In genomic region chr17:45440161-45440859, GRCh38 we compare ENCODE assay signal across 1 cellular context.
TF ChIP-seq lines count a peak whose summit lies in the region.

No MANE protein-coding gene starts in this region.

TF ChIP-seq in HEK293, 187 proteins besides CTCF, POLR2A, EP300 and RAD21 (continued from another document):
- TF ChIP-seq ZBTB1 (tag by site-specific recombination; IDR thresholded peaks at IDR 0.05) (no peak), KLF9 (tag by site-specific recombination; IDR thresholded peaks at IDR 0.05; ENCODE audit: low read depth) (no peak), PRDM10 (tag by site-specific recombination; IDR thresholded peaks at IDR 0.05) (peak; percentile 68), OVOL3 (tag by site-specific recombination; IDR thresholded peaks at IDR 0.05) (no peak), ZNF677 (tag by site-specific recombination; IDR thresholded peaks at IDR 0.05) (no peak), ZNF184 (tag by site-specific recombination; IDR thresholded peaks at IDR 0.05) (no peak), ZNF664 (tag by site-specific recombination; IDR thresholded peaks at IDR 0.05) (peak; percentile 88), ZNF274 (IDR thresholded peaks at IDR 0.05; ENCODE audit: low read length) (no peak), ZNF274 (tag by site-specific recombination; IDR thresholded peaks at IDR 0.05; ENCODE audit: borderline replicate concordance) (no peak), ZIC2 (tag by site-specific recombination; IDR thresholded peaks at IDR 0.05) (peak; percentile 80), ZEB2 (tag by site-specific recombination; IDR thresholded peaks at IDR 0.05) (no peak), ZBTB21 (tag by site-specific recombination; IDR thresholded peaks at IDR 0.05) (no peak), ZBTB7A (tag by site-specific recombination; IDR thresholded peaks at IDR 0.05; ENCODE audit: low read depth) (no peak), ZNF571 (tag by site-specific recombination; IDR thresholded peaks at IDR 0.05) (no peak), ZNF596 (tag by site-specific recombination; IDR thresholded peaks at IDR 0.05) (no peak), ZNF174 (tag by site-specific recombination; IDR thresholded peaks at IDR 0.05) (no peak), ZNF560 (tag by site-specific recombination; IDR thresholded peaks at IDR 0.05; ENCODE audit: borderline replicate concordance) (no peak), ZNF423 (tag by site-specific recombination; IDR thresholded peaks at IDR 0.05) (no peak), ZFHX2 (tag by site-specific recombination; conservative IDR thresholded peaks at IDR 0.05) (no peak), ZNF670 (tag by site-specific recombination; IDR thresholded peaks at IDR 0.05; ENCODE audit: low read depth) (no peak), ZFP69B (tag by site-specific recombination; IDR thresholded peaks at IDR 0.05) (no peak), TSHZ1 (tag by site-specific recombination; IDR thresholded peaks at IDR 0.05; ENCODE audit: borderline replicate concordance) (no peak), ZNF768 (tag by site-specific recombination; IDR thresholded peaks at IDR 0.05) (peak; percentile 66; the same call in 1 of the 2 replicates), EGR2 (tag by site-specific recombination; IDR thresholded peaks at IDR 0.05; ENCODE audit: low read depth) (no peak), ZNF202 (tag by site-specific recombination; IDR thresholded peaks at IDR 0.05; ENCODE audit: borderline replicate concordance) (no peak), ZNF121 (tag by site-specific recombination; IDR thresholded peaks at IDR 0.05) (no peak), ZNF292 (tag by site-specific recombination; IDR thresholded peaks at IDR 0.05; ENCODE audit: borderline replicate concordance, low read depth) (no peak), ZNF24 (tag by site-specific recombination; IDR thresholded peaks at IDR 0.05) (no peak), ZNF623 (tag by site-specific recombination; IDR thresholded peaks at IDR 0.05) (no peak), FEZF1 (tag by site-specific recombination; IDR thresholded peaks at IDR 0.05) (no peak), ZNF391 (tag by site-specific recombination; IDR thresholded peaks at IDR 0.05; ENCODE audit: borderline replicate concordance, low read depth) (no peak), KLF17 (tag by site-specific recombination; IDR thresholded peaks at IDR 0.05) (no peak), ZNF302 (tag by site-specific recombination; IDR thresholded peaks at IDR 0.05; ENCODE audit: low read depth) (no peak), ZNF544 (tag by site-specific recombination; IDR thresholded peaks at IDR 0.05) (peak; percentile 56; the same call in 1 of the 2 replicates)
- TF ChIP-seq, protein P1, sequence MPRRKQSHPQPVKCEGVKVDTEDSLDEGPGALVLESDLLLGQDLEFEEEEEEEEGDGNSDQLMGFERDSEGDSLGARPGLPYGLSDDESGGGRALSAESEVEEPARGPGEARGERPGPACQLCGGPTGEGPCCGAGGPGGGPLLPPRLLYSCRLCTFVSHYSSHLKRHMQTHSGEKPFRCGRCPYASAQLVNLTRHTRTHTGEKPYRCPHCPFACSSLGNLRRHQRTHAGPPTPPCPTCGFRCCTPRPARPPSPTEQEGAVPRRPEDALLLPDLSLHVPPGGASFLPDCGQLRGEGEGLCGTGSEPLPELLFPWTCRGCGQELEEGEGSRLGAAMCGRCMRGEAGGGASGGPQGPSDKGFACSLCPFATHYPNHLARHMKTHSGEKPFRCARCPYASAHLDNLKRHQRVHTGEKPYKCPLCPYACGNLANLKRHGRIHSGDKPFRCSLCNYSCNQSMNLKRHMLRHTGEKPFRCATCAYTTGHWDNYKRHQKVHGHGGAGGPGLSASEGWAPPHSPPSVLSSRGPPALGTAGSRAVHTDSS (tag by site-specific recombination; IDR thresholded peaks at IDR 0.05), result no peak
- TF ChIP-seq, protein P2, sequence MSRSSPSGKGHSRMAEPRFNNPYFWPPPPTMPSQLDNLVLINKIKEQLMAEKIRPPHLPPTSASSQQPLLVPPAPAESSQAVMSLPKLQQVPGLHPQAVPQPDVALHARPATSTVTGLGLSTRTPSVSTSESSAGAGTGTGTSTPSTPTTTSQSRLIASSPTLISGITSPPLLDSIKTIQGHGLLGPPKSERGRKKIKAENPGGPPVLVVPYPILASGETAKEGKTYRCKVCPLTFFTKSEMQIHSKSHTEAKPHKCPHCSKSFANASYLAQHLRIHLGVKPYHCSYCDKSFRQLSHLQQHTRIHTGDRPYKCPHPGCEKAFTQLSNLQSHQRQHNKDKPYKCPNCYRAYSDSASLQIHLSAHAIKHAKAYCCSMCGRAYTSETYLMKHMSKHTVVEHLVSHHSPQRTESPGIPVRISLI (tag by site-specific recombination; IDR thresholded peaks at IDR 0.05), result no peak
- TF ChIP-seq, protein P3, sequence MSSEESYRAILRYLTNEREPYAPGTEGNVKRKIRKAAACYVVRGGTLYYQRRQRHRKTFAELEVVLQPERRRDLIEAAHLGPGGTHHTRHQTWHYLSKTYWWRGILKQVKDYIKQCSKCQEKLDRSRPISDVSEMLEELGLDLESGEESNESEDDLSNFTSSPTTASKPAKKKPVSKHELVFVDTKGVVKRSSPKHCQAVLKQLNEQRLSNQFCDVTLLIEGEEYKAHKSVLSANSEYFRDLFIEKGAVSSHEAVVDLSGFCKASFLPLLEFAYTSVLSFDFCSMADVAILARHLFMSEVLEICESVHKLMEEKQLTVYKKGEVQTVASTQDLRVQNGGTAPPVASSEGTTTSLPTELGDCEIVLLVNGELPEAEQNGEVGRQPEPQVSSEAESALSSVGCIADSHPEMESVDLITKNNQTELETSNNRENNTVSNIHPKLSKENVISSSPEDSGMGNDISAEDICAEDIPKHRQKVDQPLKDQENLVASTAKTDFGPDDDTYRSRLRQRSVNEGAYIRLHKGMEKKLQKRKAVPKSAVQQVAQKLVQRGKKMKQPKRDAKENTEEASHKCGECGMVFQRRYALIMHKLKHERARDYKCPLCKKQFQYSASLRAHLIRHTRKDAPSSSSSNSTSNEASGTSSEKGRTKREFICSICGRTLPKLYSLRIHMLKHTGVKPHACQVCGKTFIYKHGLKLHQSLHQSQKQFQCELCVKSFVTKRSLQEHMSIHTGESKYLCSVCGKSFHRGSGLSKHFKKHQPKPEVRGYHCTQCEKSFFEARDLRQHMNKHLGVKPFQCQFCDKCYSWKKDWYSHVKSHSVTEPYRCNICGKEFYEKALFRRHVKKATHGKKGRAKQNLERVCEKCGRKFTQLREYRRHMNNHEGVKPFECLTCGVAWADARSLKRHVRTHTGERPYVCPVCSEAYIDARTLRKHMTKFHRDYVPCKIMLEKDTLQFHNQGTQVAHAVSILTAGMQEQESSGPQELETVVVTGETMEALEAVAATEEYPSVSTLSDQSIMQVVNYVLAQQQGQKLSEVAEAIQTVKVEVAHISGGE (tag by site-specific recombination; conservative IDR thresholded peaks at IDR 0.05; ENCODE audit: low read depth), result no peak
